In the genomic region with DNA sequence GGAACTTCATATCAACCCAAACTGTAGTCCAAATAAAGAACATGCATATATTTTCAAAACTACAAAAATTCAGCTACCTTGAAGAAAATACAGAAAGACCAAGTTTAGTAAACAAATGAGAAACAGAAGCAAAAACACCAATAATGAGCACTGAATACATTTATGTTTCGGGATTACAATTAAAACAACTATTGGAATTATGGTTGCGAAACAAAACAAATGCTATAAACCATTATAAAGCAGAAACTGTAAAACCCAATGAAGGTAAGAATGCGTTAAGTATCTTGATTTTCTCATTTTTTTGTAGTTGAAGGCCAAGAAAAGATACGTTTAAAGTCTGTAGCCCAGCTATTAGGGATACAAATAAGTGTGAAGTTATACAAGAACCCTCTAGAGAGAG, we compare ENCODE assay signal across 23 cellular contexts. TPM values are rescaled to one million over a fixed set of nuclear protein-coding genes. Genes with fewer than 3 reads are reported as not detected.
"Had no signal": no experiment of that assay in that cellular context is flagged by ENCODE, and none has a peak within 500 bp of the region (broad histone marks: within the 10 kb centered on the region; RNA-seq: fewer than 3 reads in every experiment).

No MANE protein-coding gene starts in this region.

- H3K9me3 ChIP-seq: colonic mucosa, esophagus muscularis mucosa, gastroesophageal sphincter, left lung, lower lobe of right lung, mucosa of descending colon had no signal

- FAIRE-seq: endothelial cell of umbilical vein, frontal cortex, islet of Langerhans, keratinocyte had no signal

- H3K36me3 Mint-ChIP-seq: mesothelial cell of epicardium had no signal

- ATAC-seq: effector memory CD8-positive, alpha-beta T cell; foreskin keratinocyte; gastroesophageal sphincter; left cardiac atrium; left lung; lower lobe of right lung; mucosa of descending colon had no signal

- H3K4me3 ChIP-seq: colonic mucosa, esophagus muscularis mucosa, gastroesophageal sphincter, heart right ventricle, left lung, lower lobe of right lung, mucosa of descending colon had no signal

- H3K36me3 ChIP-seq: colonic mucosa, esophagus muscularis mucosa, gastroesophageal sphincter, heart right ventricle, left lung, lower lobe of right lung had no signal

- H3K4me1 ChIP-seq: colonic mucosa, foreskin keratinocyte had no signal

- H3K9me3 Mint-ChIP-seq: dendritic cell treated with granulocyte-macrophage colony-stimulating factor and Interleukin-4, amounts not matched to agents 40 ng/mL and 50 ng/mL, for 4 days; effector memory CD8-positive, alpha-beta T cell; endodermal cell had no signal

- H3K4me3 Mint-ChIP-seq: dendritic cell treated with granulocyte-macrophage colony-stimulating factor and Interleukin-4, amounts not matched to agents 40 ng/mL and 50 ng/mL, for 4 days; effector memory CD8-positive, alpha-beta T cell; endodermal cell; mesothelial cell of epicardium; naive B cell had no signal

- DNase-seq: colonic mucosa; cortex of kidney; effector CD8-positive, alpha-beta T cell; effector memory CD8-positive, alpha-beta T cell; endodermal cell; foreskin keratinocyte; heart right ventricle; hippocampal formation; left cardiac atrium; left lung; left ventricle myocardium superior; lower lobe of right lung; mesenchymal stem cell; mucosa of descending colon; naive B cell had no signal

- H3K27me3 ChIP-seq: colonic mucosa, esophagus muscularis mucosa, gastroesophageal sphincter, left lung had no signal

- H3K27ac ChIP-seq: colonic mucosa, esophagus muscularis mucosa, foreskin keratinocyte, gastroesophageal sphincter, left lung, lower lobe of right lung had no signal

- H3K27ac Mint-ChIP-seq: dendritic cell treated with granulocyte-macrophage colony-stimulating factor and Interleukin-4, amounts not matched to agents 40 ng/mL and 50 ng/mL, for 4 days; effector memory CD8-positive, alpha-beta T cell; endodermal cell; mesothelial cell of epicardium had no signal

- H3K27me3 Mint-ChIP-seq: naive B cell had no signal

RNA-seq across cellular contexts. Expression of a gene that starts 9.7 kb away (rescaled TPM):
- total RNA-seq: foreskin keratinocyte had no signal
- polyA plus RNA-seq: foreskin keratinocyte had no signal
